1 cellular context compared by ENCODE assay signal in the genomic region with DNA sequence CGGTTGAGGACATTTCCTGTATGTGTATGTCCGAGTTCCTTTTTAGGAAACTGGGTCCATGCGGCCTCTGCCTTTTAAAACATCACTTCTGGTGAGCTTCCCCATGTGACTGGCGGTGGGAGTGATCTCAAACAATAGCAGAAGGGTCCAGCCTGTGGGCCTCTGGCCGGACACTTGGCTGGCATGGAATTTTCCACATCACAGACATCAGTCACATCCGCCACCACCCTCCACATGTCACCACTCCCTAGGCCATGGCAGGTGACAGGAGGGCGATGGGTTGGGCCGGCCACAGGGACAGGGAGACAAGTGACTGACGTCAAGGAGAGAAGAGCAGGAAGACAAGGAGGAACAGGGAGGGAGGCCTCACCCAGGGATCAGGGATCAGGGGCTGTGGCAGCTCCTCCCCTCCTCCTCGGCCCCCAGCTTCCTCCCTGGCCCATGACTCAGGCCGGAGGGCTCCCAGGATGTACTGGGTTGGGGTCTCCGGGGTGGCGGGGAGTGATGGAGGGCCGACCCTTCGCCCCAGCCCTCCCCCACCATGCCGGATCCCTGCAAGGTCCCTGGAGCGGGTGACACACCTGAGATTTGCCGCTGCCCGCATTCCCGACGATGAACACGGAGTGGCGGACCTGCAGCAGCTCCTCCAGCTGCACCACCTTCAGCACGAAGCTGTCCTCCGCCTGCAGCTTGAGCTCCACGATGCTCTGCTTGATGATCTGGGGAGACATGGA.
TF ChIP-seq lines count a peak whose summit lies in the region.

No MANE protein-coding gene starts in this region.

TF ChIP-seq in SK-N-SH, 30 proteins besides CTCF, POLR2A, EP300 and RAD21:
- TF ChIP-seq, protein P1, sequence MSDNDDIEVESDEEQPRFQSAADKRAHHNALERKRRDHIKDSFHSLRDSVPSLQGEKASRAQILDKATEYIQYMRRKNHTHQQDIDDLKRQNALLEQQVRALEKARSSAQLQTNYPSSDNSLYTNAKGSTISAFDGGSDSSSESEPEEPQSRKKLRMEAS (IDR thresholded peaks at IDR 0.05; ENCODE audit: low read depth): no peak
- TF ChIP-seq RCOR1 (IDR thresholded peaks at IDR 0.05; ENCODE audit: low read length) (no peak), MEF2A (IDR thresholded peaks at IDR 0.05; ENCODE audit: borderline replicate concordance, low read depth) (no peak), FOXM1 (IDR thresholded peaks at IDR 0.05; ENCODE audit: low read depth) (no peak), CHD2 (IDR thresholded peaks at IDR 0.05; ENCODE audit: low read length, partially characterized antibody) (no peak)
- TF ChIP-seq, protein P2, sequence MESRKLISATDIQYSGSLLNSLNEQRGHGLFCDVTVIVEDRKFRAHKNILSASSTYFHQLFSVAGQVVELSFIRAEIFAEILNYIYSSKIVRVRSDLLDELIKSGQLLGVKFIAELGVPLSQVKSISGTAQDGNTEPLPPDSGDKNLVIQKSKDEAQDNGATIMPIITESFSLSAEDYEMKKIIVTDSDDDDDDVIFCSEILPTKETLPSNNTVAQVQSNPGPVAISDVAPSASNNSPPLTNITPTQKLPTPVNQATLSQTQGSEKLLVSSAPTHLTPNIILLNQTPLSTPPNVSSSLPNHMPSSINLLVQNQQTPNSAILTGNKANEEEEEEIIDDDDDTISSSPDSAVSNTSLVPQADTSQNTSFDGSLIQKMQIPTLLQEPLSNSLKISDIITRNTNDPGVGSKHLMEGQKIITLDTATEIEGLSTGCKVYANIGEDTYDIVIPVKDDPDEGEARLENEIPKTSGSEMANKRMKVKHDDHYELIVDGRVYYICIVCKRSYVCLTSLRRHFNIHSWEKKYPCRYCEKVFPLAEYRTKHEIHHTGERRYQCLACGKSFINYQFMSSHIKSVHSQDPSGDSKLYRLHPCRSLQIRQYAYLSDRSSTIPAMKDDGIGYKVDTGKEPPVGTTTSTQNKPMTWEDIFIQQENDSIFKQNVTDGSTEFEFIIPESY (IDR thresholded peaks at IDR 0.05; ENCODE audit: borderline replicate concordance, low read depth): no peak
- TF ChIP-seq, protein P3, sequence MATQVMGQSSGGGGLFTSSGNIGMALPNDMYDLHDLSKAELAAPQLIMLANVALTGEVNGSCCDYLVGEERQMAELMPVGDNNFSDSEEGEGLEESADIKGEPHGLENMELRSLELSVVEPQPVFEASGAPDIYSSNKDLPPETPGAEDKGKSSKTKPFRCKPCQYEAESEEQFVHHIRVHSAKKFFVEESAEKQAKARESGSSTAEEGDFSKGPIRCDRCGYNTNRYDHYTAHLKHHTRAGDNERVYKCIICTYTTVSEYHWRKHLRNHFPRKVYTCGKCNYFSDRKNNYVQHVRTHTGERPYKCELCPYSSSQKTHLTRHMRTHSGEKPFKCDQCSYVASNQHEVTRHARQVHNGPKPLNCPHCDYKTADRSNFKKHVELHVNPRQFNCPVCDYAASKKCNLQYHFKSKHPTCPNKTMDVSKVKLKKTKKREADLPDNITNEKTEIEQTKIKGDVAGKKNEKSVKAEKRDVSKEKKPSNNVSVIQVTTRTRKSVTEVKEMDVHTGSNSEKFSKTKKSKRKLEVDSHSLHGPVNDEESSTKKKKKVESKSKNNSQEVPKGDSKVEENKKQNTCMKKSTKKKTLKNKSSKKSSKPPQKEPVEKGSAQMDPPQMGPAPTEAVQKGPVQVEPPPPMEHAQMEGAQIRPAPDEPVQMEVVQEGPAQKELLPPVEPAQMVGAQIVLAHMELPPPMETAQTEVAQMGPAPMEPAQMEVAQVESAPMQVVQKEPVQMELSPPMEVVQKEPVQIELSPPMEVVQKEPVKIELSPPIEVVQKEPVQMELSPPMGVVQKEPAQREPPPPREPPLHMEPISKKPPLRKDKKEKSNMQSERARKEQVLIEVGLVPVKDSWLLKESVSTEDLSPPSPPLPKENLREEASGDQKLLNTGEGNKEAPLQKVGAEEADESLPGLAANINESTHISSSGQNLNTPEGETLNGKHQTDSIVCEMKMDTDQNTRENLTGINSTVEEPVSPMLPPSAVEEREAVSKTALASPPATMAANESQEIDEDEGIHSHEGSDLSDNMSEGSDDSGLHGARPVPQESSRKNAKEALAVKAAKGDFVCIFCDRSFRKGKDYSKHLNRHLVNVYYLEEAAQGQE (IDR thresholded peaks at IDR 0.05; ENCODE audit: low read depth, low read length): no peak
